ENCODE assay signal across 1 cellular context in genomic region chr6:33215761-33216649, GRCh38.
TF ChIP-seq lines count a peak whose summit lies in the region.

No MANE protein-coding gene starts in this region.

TF ChIP-seq in GM12878, 131 proteins besides CTCF, POLR2A, EP300 and RAD21:
- no peak for TF ChIP-seq SREBF2 (IDR thresholded peaks at IDR 0.05; ENCODE audit: low read length)
- no peak for TF ChIP-seq USF2 (IDR thresholded peaks at IDR 0.05; ENCODE audit: borderline replicate concordance, low read depth, low read length)
- TF ChIP-seq SPI1 (IDR thresholded peaks at IDR 0.05; ENCODE audit: borderline replicate concordance, insufficient read depth, low read depth, low read length) = no peak
- TF ChIP-seq POLR2AphosphoS5 (IDR thresholded peaks at IDR 0.05; ENCODE audit: low read length) = no peak
- no peak for TF ChIP-seq NKRF (conservative IDR thresholded peaks at IDR 0.05)
- no peak for TF ChIP-seq KDM1A (IDR thresholded peaks at IDR 0.05; ENCODE audit: borderline replicate concordance)
- TF ChIP-seq RUNX3 (IDR thresholded peaks at IDR 0.05; ENCODE audit: low read length) = no peak
- TF ChIP-seq SP1 (IDR thresholded peaks at IDR 0.05; ENCODE audit: low read depth, low read length) = no peak
- TF ChIP-seq FOXM1 (IDR thresholded peaks at IDR 0.05; ENCODE audit: low read depth, low read length) = no peak
- no peak for TF ChIP-seq STAT1 (conservative IDR thresholded peaks at IDR 0.05)
- TF ChIP-seq IRF3 (IDR thresholded peaks at IDR 0.05) = no peak
- TF ChIP-seq, protein P1, sequence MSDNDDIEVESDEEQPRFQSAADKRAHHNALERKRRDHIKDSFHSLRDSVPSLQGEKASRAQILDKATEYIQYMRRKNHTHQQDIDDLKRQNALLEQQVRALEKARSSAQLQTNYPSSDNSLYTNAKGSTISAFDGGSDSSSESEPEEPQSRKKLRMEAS (IDR thresholded peaks at IDR 0.05; ENCODE audit: low read depth, low read length) = no peak
- no peak for TF ChIP-seq RAD51 (IDR thresholded peaks at IDR 0.05)
- TF ChIP-seq BCL3 (IDR thresholded peaks at IDR 0.05; ENCODE audit: borderline replicate concordance, insufficient read depth, low read depth, low read length, poor library complexity, severe bottlenecking) = no peak
- TF ChIP-seq BCL11A (IDR thresholded peaks at IDR 0.05; ENCODE audit: low read depth, low read length) = no peak
- TF ChIP-seq PAX5 (IDR thresholded peaks at IDR 0.05; ENCODE audit: borderline replicate concordance, low read depth, low read length) = no peak
- TF ChIP-seq POU2F2 (IDR thresholded peaks at IDR 0.05; ENCODE audit: borderline replicate concordance, low read depth, low read length) = no peak
- no peak for TF ChIP-seq RB1 (IDR thresholded peaks at IDR 0.05; ENCODE audit: borderline replicate concordance)
- TF ChIP-seq EED (IDR thresholded peaks at IDR 0.05; ENCODE audit: low read depth) = no peak
- TF ChIP-seq NR2C2 (IDR thresholded peaks at IDR 0.05; ENCODE audit: borderline replicate concordance, control insufficient read depth, insufficient read length, low read depth) = no peak
